ENCODE assay signal across 8 cellular contexts in the genomic region with DNA sequence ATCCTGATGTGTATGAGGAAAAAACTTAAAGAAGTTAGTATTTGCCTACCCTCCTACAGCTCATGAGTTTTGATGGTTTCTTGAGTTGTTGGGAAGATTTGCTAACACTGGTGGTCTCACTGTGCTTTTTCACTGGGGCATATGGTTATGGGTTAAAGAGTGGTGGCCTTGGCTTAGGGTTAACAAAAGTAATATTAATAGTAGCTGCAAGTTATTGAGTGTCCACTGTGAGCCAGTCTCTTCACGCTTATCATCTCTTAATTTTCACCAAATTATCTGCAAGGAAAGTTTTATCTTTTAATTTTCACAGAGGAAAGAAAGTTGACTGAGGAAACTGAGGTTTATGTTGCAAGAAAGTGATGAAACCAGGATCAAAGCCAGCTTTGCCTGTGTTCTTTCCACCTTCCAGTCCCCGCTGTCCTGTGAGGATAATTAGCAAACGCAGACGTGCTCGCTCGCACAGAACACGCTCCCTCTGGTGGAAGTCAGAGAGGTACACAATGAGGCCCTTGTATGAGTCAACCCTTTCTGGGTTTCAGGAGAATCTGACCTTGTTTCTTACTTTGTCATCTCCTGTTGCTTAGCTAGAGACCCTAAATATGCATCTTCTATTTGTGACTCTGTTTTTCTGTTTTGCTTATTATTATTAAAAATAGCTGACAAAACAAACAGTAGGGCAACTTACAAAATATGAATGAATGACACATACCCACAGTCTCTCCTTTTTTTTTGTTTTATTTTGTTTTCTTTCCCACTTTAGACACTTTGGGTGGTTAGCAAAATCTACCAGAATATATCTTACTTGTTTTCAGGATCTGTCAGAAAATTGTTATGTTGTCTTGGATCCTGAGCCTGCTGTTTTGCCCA.
DNase-seq lines count a peak whose midpoint lies in the region; ATAC-seq and TF ChIP-seq lines count a peak whose summit lies in the region.

No MANE protein-coding gene starts in this region.

- no peaks in the 10 kb centered on the region for H3K36me3 ChIP-seq in GM06990 (ENCODE audit: control insufficient read depth, insufficient read depth, low read length)
- H3K36me3 ChIP-seq in GM23248 (ENCODE audit: low read depth): no peaks in the 10 kb centered on the region
- no peaks in the 10 kb centered on the region for H3K36me3 ChIP-seq in heart left ventricle

- ATAC-seq in heart left ventricle: peak; percentile 87 to 96 (median 92)

- peak overlapping the region; percentile 4 for H3K4me3 Mint-ChIP-seq in activated naive CD8-positive, alpha-beta T cell treated with anti-CD3 and anti-CD28 coated beads for 36 hours

- 0 out of 2 replicates have a peak, but pooled peaks cover 3% of the 10 kb centered on the region for H3F3A ChIP-seq in GM23248 (ENCODE audit: insufficient read depth)

- H3K9me3 Mint-ChIP-seq in activated naive CD8-positive, alpha-beta T cell treated with anti-CD3 and anti-CD28 coated beads for 36 hours: no peaks in the 10 kb centered on the region

- in situ Hi-C loops in GM23248 (cut with MboI): no loop called here

- TF ChIP-seq CTCF in GM06990 (IDR thresholded peaks at IDR 0.05; ENCODE audit: insufficient read depth, low read length, poor library complexity, severe bottlenecking) (peak; percentile 76), heart left ventricle (IDR thresholded peaks at IDR 0.05) (peak; percentile 38 to 78 (median 66))

- peak overlapping the region; percentile 78 for H3K4me2 ChIP-seq in GM23248 (ENCODE audit: unreplicated experiment)

- no peak overlapping the region for H3K9ac ChIP-seq in GM23248

- no peak for TF ChIP-seq POLR2A in heart left ventricle (IDR thresholded peaks at IDR 0.05)

- no peaks in the 10 kb centered on the region for H3K9me2 ChIP-seq in GM23248 (ENCODE audit: insufficient read depth)

- peaks cover 2% of the 10 kb centered on the region for H3K36me3 Mint-ChIP-seq in activated naive CD8-positive, alpha-beta T cell treated with anti-CD3 and anti-CD28 coated beads for 36 hours

- H3K27me3 Mint-ChIP-seq in activated naive CD8-positive, alpha-beta T cell treated with anti-CD3 and anti-CD28 coated beads for 36 hours: no peaks in the 10 kb centered on the region

- H3K9me3 ChIP-seq in GM23248 (ENCODE audit: low read depth) (no peaks in the 10 kb centered on the region), heart left ventricle (no peaks in the 10 kb centered on the region)

- H3K27ac Mint-ChIP-seq in activated naive CD8-positive, alpha-beta T cell treated with anti-CD3 and anti-CD28 coated beads for 36 hours: peak overlapping the region; percentile 81

- H3K27me3 ChIP-seq in GM06990 (replicated peaks; ENCODE audit: control insufficient read depth, insufficient read depth, low read length) (no peaks in the 10 kb centered on the region), GM23248 (replicated peaks; ENCODE audit: insufficient read depth) (no peaks in the 10 kb centered on the region), heart left ventricle (no peaks in the 10 kb centered on the region)

- H3K4me3 ChIP-seq in GM06990 (replicated peaks; ENCODE audit: low read depth, low read length): no peak overlapping the region
- peak overlapping the region; percentile 47; the same call in 1 of the 2 replicates for H3K4me3 ChIP-seq in GM23248
- no peak overlapping the region for H3K4me3 ChIP-seq in heart left ventricle
- H3K4me3 ChIP-seq in skeletal muscle cell (ENCODE audit: low read depth, low read length): no peak overlapping the region

- H3K4me1 ChIP-seq in GM23248 (ENCODE audit: insufficient read depth) (peaks cover 16% of the 10 kb centered on the region), heart left ventricle (peaks cover 0 to 28% (median 11%) of the 10 kb centered on the region in 12 donors)

- H3K27ac ChIP-seq in GM23248 (no peak overlapping the region), heart left ventricle (peak overlapping the region in 4 of 12 donors; percentile 19 to 28 (median 26))

- intact Hi-C loops in heart left ventricle (cut with DNase I): loop anchor here in 8 of 10 donors (5.0 to 10.0 kb wide), 5 partner anchors 101 to 649 kb away; no protein-coding TSS in a partner anchor

- H3K79me2 ChIP-seq in GM23248 (ENCODE audit: insufficient read depth): no peaks in the 10 kb centered on the region

- WGBS in GM23248 (ENCODE audit: low coverage in 1 of 2, low lambda C conversion rate in 2 of 2, missing lambda C conversion rate in 2 of 2), 2 experiments: 6% methylated on average over 7 of the region's 7 CpGs
- 13 to 16% (median 14%) methylated on average over 7 of the region's 7 CpGs for WGBS in heart left ventricle, 4 donors

- peak overlapping the region; percentile 87 for H2AFZ ChIP-seq in GM23248

- H3K4me1 Mint-ChIP-seq in activated naive CD8-positive, alpha-beta T cell treated with anti-CD3 and anti-CD28 coated beads for 36 hours: peaks cover 52% of the 10 kb centered on the region

- no peaks in the 10 kb centered on the region for H4K20me1 ChIP-seq in GM23248 (ENCODE audit: insufficient read depth)

- DNase-seq in GM06990 (ENCODE audit: extremely low read depth, insufficient read length): no peak
- DNase-seq in GM23248: peak; percentile 91
- peak; percentile 74 for DNase-seq in LHCN-M2 (ENCODE audit: low read depth)
- DNase-seq in SKM-1 treated with dmso at 0.1 percent for 144 hours (lab: John Stamatoyannopoulos, UW; ENCODE audit: unreplicated experiment): peak; percentile 80
- peak; percentile 44 for DNase-seq in activated naive CD8-positive, alpha-beta T cell treated with anti-CD3 and anti-CD28 coated beads for 36 hours
- peak; percentile 37 to 75 (median 61) for DNase-seq in heart left ventricle
- peak; percentile 84 for DNase-seq in skeletal muscle cell (ENCODE audit: low read depth)
- DNase-seq in 8988T: no peak

Comparison
In these comparisons a context has a peak if more than half of its experiments do, and no peak if none do; other contexts are left out.
1. DNase-seq: peak in GM23248 (single experiment), LHCN-M2 (single experiment), SKM-1 treated with dmso at 0.1 percent for 144 hours (single experiment), activated naive CD8-positive, alpha-beta T cell treated with anti-CD3 and anti-CD28 coated beads for 36 hours (single experiment), heart left ventricle (5 of 5) and skeletal muscle cell (single experiment); none in GM06990 (single experiment) and 8988T (single experiment).